ENCODE assay signal across 8 cellular contexts in the genomic region with DNA sequence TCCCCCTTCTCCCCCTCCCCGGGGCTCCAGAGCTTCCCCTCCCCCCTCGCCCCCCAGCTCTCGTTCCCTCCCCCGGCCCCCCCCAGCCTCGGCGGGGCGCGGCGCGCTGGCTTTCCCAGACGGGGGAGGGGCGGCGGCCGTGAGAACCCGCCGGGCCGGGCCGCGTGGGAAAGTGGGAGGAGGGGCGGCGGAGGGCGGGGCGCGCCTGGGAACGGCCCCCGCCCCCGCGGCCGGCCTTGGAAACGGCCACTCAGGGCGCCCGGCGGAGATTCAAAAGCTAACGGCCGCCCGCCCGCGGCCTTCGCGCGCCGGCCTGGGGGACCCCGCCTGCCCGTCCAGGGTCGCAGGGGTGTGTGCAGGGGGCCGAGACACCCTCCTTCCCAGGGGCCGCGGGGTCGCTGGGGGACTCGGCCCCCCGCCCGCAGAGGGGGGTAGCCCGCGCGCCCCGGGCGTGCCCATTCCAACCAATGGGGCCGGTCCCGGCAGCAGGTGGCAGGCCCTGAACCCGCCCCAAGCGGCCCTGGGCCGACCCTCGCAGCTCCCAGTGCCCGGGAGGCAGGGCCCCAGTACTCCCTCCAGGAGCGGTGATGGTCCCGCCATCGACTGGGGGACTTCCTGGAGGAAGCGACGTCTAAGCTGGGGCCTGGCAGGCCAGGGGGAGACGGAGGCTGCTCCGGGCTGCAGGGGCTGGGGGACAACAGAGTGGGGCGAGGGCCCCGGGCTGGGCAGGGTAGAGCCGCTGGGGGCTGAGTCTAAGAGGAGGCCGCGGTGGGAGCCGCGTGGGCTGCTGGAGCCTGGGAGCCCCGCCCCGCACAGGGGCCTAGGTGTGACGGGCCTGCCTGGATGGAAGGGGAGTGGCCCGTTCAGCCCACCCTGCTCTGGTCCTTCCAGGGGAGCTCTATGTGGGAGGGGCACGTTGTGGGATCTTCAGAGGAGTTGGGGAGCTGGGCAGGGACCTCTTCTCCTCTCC. TPM values are rescaled to one million over a fixed set of nuclear protein-coding genes. Genes with fewer than 3 reads are reported as not detected.
DNase-seq lines count a peak whose midpoint lies in the region; ATAC-seq and TF ChIP-seq lines count a peak whose summit lies in the region.

No MANE protein-coding gene starts in this region.

- no peak overlapping the region for H3K27ac ChIP-seq in SK-N-SH (ENCODE audit: low read depth in 2 of 2, low read length in 1 of 2)

- 48% methylated on average over 19 of the region's 83 CpGs for WGBS in SK-N-SH (ENCODE audit: low lambda C conversion rate)

- H3K4me3 Mint-ChIP-seq in naive B cell, result peak overlapping the region in 6 of 8 donors; percentile 27 to 60 (median 42)

- H3K27me3 Mint-ChIP-seq in naive B cell, result peaks cover 0 to 6% (median 0%) of the 10 kb centered on the region in 3 donors

- H3K9me3 ChIP-seq in SK-N-SH, result no peaks in the 10 kb centered on the region
- no peaks in the 10 kb centered on the region for H3K9me3 ChIP-seq in MG63

- H3K27ac Mint-ChIP-seq in naive B cell, result no peak overlapping the region

- no peak overlapping the region for H3K9ac ChIP-seq in SK-N-SH

- CTCF ChIA-PET in SK-N-SH (lab: Yijun Ruan, JAX), result interaction anchor here (1.3 to 7.5 kb wide), 2 partner anchors 14 to 107 kb away, joined by 4 to 74 read pairs; partner anchors contain the start of genes EXD3, NOXA1 and NRARP

- POLR2A ChIA-PET in SK-N-SH (lab: Yijun Ruan, JAX), result interaction anchor here (1.0 to 1.3 kb wide), 2 partner anchors 15 to 107 kb away, joined by 3 read pairs; partner anchors contain the start of genes EXD3, NOXA1 and NRARP

- no peak for ATAC-seq in SK-N-SH treated with all-trans-retinoic acid at 6 μM for 48 hours
- ATAC-seq in naive B cell (ENCODE audit: low read depth in 2 of 2), result peak; percentile 22 to 34
- ATAC-seq in GM19035 (IDR thresholded peaks at IDR 0.05; ENCODE audit: unreplicated experiment), result no peak

- TF ChIP-seq CTCF in SK-N-SH (IDR thresholded peaks at IDR 0.05), result no peak

- no peaks in the 10 kb centered on the region for H3K9me3 Mint-ChIP-seq in naive B cell

- no peaks in the 10 kb centered on the region for H4K20me1 ChIP-seq in SK-N-SH (ENCODE audit: insufficient read depth)

- H3K4me3 ChIP-seq in SK-N-SH (ENCODE audit: low read depth in 2 of 2, low read length in 1 of 2) (no peak overlapping the region; a peak in 1 of 4 replicates), MG63 (no peak overlapping the region)

- peaks cover 4 to 7% (median 4%) of the 10 kb centered on the region in 3 donors for H3K4me1 Mint-ChIP-seq in naive B cell

- peak; percentile 94 for DNase-seq in SK-N-SH
- peak; percentile 47 for DNase-seq in NCI-H510A (lab: John Stamatoyannopoulos, UW)
- DNase-seq in dermis blood vessel endothelial cell, result peak; percentile 81
- no peak for DNase-seq in naive B cell
- no peak for DNase-seq in MG63
- no peak for DNase-seq in COR-L47 (lab: John Stamatoyannopoulos, UW)

- no peaks in the 10 kb centered on the region for H3K36me3 ChIP-seq in SK-N-SH (replicated peaks in 1 of 2; ENCODE audit: control insufficient read depth in 1 of 2, insufficient read depth in 2 of 2, low read length in 1 of 2)
- no peaks in the 10 kb centered on the region for H3K36me3 ChIP-seq in MG63

- H3K36me3 Mint-ChIP-seq in naive B cell, result no peaks in the 10 kb centered on the region

- no peak overlapping the region for H2AFZ ChIP-seq in SK-N-SH (ENCODE audit: low read depth)

- no peak for TF ChIP-seq EP300 in SK-N-SH (IDR thresholded peaks at IDR 0.05; ENCODE audit: borderline replicate concordance in 1 of 2, low read depth in 1 of 2, low read length in 1 of 2)

- H3K4me2 ChIP-seq in SK-N-SH, result no peak overlapping the region

- H3K9me2 ChIP-seq in SK-N-SH, result no peaks in the 10 kb centered on the region

- TF ChIP-seq RAD21 in SK-N-SH (IDR thresholded peaks at IDR 0.05; ENCODE audit: low read length), result no peak

- H3F3A ChIP-seq in SK-N-SH (replicated peaks; ENCODE audit: insufficient read depth), result no peaks in the 10 kb centered on the region

- H3K4me1 ChIP-seq in SK-N-SH (ENCODE audit: control insufficient read depth in 1 of 2, insufficient read depth in 2 of 2, low read depth in 1 of 2, low read length in 1 of 2), result peaks cover 0 to 4% of the 10 kb centered on the region in 2 experiments; a peak in 1 of 4 replicates

- H3K27me3 ChIP-seq in SK-N-SH (ENCODE audit: insufficient read depth) (no peaks in the 10 kb centered on the region), MG63 (no peaks in the 10 kb centered on the region)

- H3K79me2 ChIP-seq in SK-N-SH (ENCODE audit: insufficient read depth), result no peaks in the 10 kb centered on the region

TF ChIP-seq in SK-N-SH, 30 proteins besides CTCF, POLR2A, EP300 and RAD21:
- TF ChIP-seq, protein P1, sequence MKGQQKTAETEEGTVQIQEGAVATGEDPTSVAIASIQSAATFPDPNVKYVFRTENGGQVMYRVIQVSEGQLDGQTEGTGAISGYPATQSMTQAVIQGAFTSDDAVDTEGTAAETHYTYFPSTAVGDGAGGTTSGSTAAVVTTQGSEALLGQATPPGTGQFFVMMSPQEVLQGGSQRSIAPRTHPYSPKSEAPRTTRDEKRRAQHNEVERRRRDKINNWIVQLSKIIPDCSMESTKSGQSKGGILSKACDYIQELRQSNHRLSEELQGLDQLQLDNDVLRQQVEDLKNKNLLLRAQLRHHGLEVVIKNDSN (IDR thresholded peaks at IDR 0.05; ENCODE audit: borderline replicate concordance, low read depth), result no peak
- TF ChIP-seq CHD2 (IDR thresholded peaks at IDR 0.05; ENCODE audit: low read length, partially characterized antibody), result peak; percentile 20
- no peak for TF ChIP-seq NFIC (IDR thresholded peaks at IDR 0.05; ENCODE audit: borderline replicate concordance)
- no peak for TF ChIP-seq GABPA (IDR thresholded peaks at IDR 0.05; ENCODE audit: low read depth)
TF ChIP-seq in SK-N-SH: peak in this region for 1.

TF ChIP-seq in SK-N-SH treated with all-trans-retinoic acid at 6 μM for 48 hours, 23 proteins besides CTCF, POLR2A, EP300 and RAD21 (continues in another document):
- TF ChIP-seq GLIS3 (CRISPR knock-in tag; IDR thresholded peaks at IDR 0.05), result no peak
- TF ChIP-seq ZFP30 (CRISPR knock-in tag; IDR thresholded peaks at IDR 0.05), result no peak
- no peak for TF ChIP-seq ZNF70 (CRISPR knock-in tag; IDR thresholded peaks at IDR 0.05)
- TF ChIP-seq ZC3H10 (CRISPR knock-in tag; IDR thresholded peaks at IDR 0.05), result no peak
- TF ChIP-seq CSDC2 (CRISPR knock-in tag; IDR thresholded peaks at IDR 0.05), result no peak
- TF ChIP-seq ARNTL (CRISPR knock-in tag; IDR thresholded peaks at IDR 0.05; ENCODE audit: borderline replicate concordance, low read depth), result no peak
- no peak for TF ChIP-seq ZNF8 (CRISPR knock-in tag; IDR thresholded peaks at IDR 0.05)
- TF ChIP-seq SNAI2 (CRISPR knock-in tag; IDR thresholded peaks at IDR 0.05), result no peak
- TF ChIP-seq, protein P2, sequence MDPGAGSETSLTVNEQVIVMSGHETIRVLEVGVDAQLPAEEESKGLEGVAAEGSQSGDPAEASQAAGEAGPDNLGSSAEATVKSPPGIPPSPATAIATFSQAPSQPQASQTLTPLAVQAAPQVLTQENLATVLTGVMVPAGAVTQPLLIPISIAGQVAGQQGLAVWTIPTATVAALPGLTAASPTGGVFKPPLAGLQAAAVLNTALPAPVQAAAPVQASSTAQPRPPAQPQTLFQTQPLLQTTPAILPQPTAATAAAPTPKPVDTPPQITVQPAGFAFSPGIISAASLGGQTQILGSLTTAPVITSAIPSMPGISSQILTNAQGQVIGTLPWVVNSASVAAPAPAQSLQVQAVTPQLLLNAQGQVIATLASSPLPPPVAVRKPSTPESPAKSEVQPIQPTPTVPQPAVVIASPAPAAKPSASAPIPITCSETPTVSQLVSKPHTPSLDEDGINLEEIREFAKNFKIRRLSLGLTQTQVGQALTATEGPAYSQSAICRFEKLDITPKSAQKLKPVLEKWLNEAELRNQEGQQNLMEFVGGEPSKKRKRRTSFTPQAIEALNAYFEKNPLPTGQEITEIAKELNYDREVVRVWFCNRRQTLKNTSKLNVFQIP (CRISPR knock-in tag; IDR thresholded peaks at IDR 0.05; ENCODE audit: borderline replicate concordance, low read depth), result no peak
- TF ChIP-seq ZNF565 (CRISPR knock-in tag; conservative IDR thresholded peaks at IDR 0.05; ENCODE audit: low read depth), result no peak
- TF ChIP-seq ESRRG (CRISPR knock-in tag; IDR thresholded peaks at IDR 0.05), result no peak
- no peak for TF ChIP-seq ISL1 (CRISPR knock-in tag; IDR thresholded peaks at IDR 0.05)
- no peak for TF ChIP-seq PPARA (CRISPR knock-in tag; IDR thresholded peaks at IDR 0.05; ENCODE audit: borderline replicate concordance)
- no peak for TF ChIP-seq PATZ1 (CRISPR knock-in tag; IDR thresholded peaks at IDR 0.05; ENCODE audit: borderline replicate concordance)
- no peak for TF ChIP-seq RARB (CRISPR knock-in tag; IDR thresholded peaks at IDR 0.05)
- no peak for TF ChIP-seq BACH2 (CRISPR knock-in tag; IDR thresholded peaks at IDR 0.05; ENCODE audit: borderline replicate concordance)

RNA-seq across cellular contexts. Expression of gene NRARP, which starts 14.2 kb away (rescaled TPM):
- polyA plus RNA-seq in SK-N-SH (2012; rRNA removed) (3.9 and 4.2 TPM in 2 replicates), naive B cell (ENCODE audit: low read depth in 6 of 6) (under 1 TPM in 1 of 6 donors, not detected in 5; 0.37 TPM)
- 2.9 and 3.4 TPM in 2 replicates for polyA plus RNA-seq in SK-N-SH (2012; cell fraction: cytosol; rRNA removed)
- polyA plus RNA-seq in SK-N-SH (2012; cell fraction: nucleus; rRNA removed), result 5.1 and 6.5 TPM in 2 replicates
- total RNA-seq in dermis blood vessel endothelial cell, result 64.3 and 82.2 TPM in 2 replicates
- 0.16 TPM in 1 of 2 replicates, not detected in the other for total RNA-seq in MG63 (2014; rRNA removed; shearing (Covaris generic); ENCODE audit: low replicate concordance)

RNA-seq across cellular contexts. Expression of gene TOR4A, which starts 38.8 kb away (rescaled TPM):
- polyA plus RNA-seq in SK-N-SH (2012; rRNA removed) (0.81 and 0.99 TPM in 2 replicates), naive B cell (ENCODE audit: low read depth in 6 of 6) (1 to 10 TPM; 2.4 to 6.2 (median 4.1) TPM)
- polyA plus RNA-seq in SK-N-SH (2012; cell fraction: cytosol; rRNA removed), result 0.36 and 0.62 TPM in 2 replicates
- 2.2 and 3.4 TPM in 2 replicates for polyA plus RNA-seq in SK-N-SH (2012; cell fraction: nucleus; rRNA removed)
- 29.8 and 46.0 TPM in 2 replicates for total RNA-seq in dermis blood vessel endothelial cell
- total RNA-seq in MG63 (2014; rRNA removed; shearing (Covaris generic); ENCODE audit: low replicate concordance), result 2.3 and 2.9 TPM in 2 replicates

Comparison
In these comparisons a context has a peak if more than half of its experiments do, and no peak if none do; other contexts are left out.
1. DNase-seq: peak in SK-N-SH (single experiment), NCI-H510A (single experiment) and dermis blood vessel endothelial cell (single experiment); none in naive B cell (single experiment), MG63 (single experiment) and COR-L47 (single experiment).
2. ATAC-seq: peak in naive B cell (2 of 2); none in SK-N-SH treated with all-trans-retinoic acid at 6 μM for 48 hours (single experiment) and GM19035 (single experiment).
3. RNA of gene NRARP, which starts 14.2 kb away (total RNA-seq): 64.3 to 82.2 TPM in dermis blood vessel endothelial cell; 0.16 TPM in MG63; every median in the first group is over 10 times any median in the second.